ENCODE assay signal across 24 cellular contexts in the genomic region with DNA sequence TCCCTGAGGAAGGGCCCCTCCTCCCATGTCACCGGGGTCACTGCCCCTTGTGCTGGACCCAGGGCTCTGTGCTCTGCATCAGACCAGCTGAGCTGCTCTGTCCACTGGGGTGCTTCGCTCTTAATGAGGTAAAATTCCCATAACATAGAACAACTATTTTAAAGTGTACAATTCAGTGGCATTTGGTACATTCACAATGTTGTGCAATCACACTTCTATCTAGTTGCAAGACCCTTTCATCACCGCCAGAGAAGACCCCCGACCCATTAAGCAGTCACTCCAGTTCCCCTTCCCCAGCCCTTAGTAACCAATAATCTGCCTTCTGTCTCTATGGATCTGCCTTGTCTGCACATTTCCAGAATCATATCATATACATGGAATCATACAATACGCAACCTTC.
"Had no signal": no experiment of that assay in that cellular context is flagged by ENCODE, and none has a peak within 500 bp of the region (broad histone marks: within the 10 kb centered on the region; RNA-seq: fewer than 3 reads in every experiment).

No MANE protein-coding gene starts in this region.

- H3K27me3 ChIP-seq: ovary, tibial nerve, uterus had no signal

- H3K4me3 ChIP-seq: left ventricle myocardium inferior, lung, ovary, prostate gland, skin epidermis, spleen, tibial nerve, uterus had no signal

- H3K4me1 Mint-ChIP-seq: immature natural killer cell; mesothelial cell of epicardium; naive B cell; natural killer cell; stimulated activated effector memory CD8-positive, alpha-beta T cell treated with anti-CD3 and anti-CD28 coated beads, Interleukin-12 subunit alpha, Interleukin-12 subunit beta, amount 100 ng/mL, for 72 hours had no signal

- H3K9me3 ChIP-seq: ovary, prostate gland, uterus had no signal

- H3K4me1 ChIP-seq: left ventricle myocardium inferior, prostate gland, spleen, tibial nerve, uterus had no signal

- H3K27ac Mint-ChIP-seq: immature natural killer cell; mesothelial cell of epicardium; naive B cell; natural killer cell; nephron progenitor cell; stimulated activated effector memory CD8-positive, alpha-beta T cell treated with anti-CD3 and anti-CD28 coated beads, Interleukin-12 subunit alpha, Interleukin-12 subunit beta, amount 100 ng/mL, for 72 hours; stimulated activated naive CD8-positive, alpha-beta T cell treated with anti-CD3 and anti-CD28 coated beads, Interleukin-15, Interleukin-2, amounts not matched to agents 100 ng/mL and 50 ng/mL, for 24 hours; type B pancreatic cell had no signal

- ATAC-seq: left colon; natural killer cell; right cardiac atrium; sciatic nerve; stimulated activated effector memory CD8-positive, alpha-beta T cell treated with anti-CD3 and anti-CD28 coated beads, Interleukin-12 subunit alpha, Interleukin-12 subunit beta, amount 100 ng/mL, for 72 hours had no signal

- DNase-seq: hypothalamus; immature natural killer cell; kidney; left colon; left ventricle myocardium inferior; naive B cell; natural killer cell; nephron progenitor cell; ovary; retina; right cardiac atrium; spleen; stimulated activated CD4-positive, alpha-beta T cell treated with anti-CD3 and anti-CD28 coated beads, Interleukin-4, amount 100 ng/mL, for 24 hours; stimulated activated naive CD4-positive, alpha-beta T cell; uterus had no signal

- H3K27ac ChIP-seq: left ventricle myocardium inferior, ovary, prostate gland, skin epidermis, spleen, tibial nerve, uterus had no signal

- H3K4me3 Mint-ChIP-seq: immature natural killer cell; mesothelial cell of epicardium; naive B cell; natural killer cell; nephron progenitor cell; stimulated activated effector memory CD8-positive, alpha-beta T cell treated with anti-CD3 and anti-CD28 coated beads, Interleukin-12 subunit alpha, Interleukin-12 subunit beta, amount 100 ng/mL, for 72 hours; stimulated activated naive CD8-positive, alpha-beta T cell treated with anti-CD3 and anti-CD28 coated beads, Interleukin-15, Interleukin-2, amounts not matched to agents 100 ng/mL and 50 ng/mL, for 24 hours; type B pancreatic cell had no signal

- H3K9me3 Mint-ChIP-seq: nephron progenitor cell, type B pancreatic cell had no signal

- H3K36me3 ChIP-seq: left ventricle myocardium inferior, ovary, prostate gland, spleen, tibial nerve, uterus had no signal

- H3K36me3 Mint-ChIP-seq: immature natural killer cell; mesothelial cell of epicardium; naive B cell; natural killer cell; stimulated activated effector memory CD8-positive, alpha-beta T cell treated with anti-CD3 and anti-CD28 coated beads, Interleukin-12 subunit alpha, Interleukin-12 subunit beta, amount 100 ng/mL, for 72 hours; type B pancreatic cell had no signal
